ENCODE assay signal across 8 cellular contexts in the genomic region with DNA sequence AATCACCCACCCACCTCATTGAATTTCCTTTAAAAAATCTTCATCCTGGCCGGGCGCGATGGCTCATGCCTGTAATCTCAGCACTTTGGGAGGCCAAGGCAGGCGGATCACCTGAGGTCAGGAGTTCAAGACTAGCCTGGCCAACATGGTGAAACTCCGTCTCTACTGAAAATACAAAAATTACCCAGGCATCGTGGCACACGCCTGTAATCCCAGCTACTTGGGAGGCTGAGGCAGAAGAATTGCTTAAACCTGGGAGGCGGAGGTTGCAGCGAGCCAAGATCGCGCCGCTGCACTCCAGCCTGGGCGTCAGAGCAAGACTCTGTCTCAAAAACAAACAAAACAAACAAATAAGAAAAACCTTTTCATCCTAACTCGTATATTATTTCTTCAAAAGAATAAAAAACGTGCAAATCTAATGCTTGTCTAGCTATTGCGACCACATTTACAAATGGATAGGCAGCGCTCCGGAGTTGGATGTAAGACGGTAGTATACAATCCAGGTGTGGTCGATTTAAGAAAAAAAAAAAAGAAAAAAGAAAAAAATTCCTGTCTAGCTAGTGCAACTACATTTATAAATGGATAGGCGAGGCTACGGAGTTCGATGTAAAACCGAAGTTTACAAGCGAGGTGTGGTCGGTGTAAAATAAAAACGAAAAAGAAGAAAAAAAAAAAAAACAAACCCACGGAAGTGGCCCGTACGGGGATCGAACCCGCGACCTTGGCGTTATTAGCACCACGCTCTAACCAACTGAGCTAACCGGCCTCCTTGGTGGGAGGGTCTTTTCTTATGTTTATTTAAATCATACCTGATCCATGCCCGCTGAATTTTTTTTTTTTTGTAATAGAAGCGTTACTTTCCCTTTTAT.
A peak's percentile ranks its signal among the peaks of the same experiment; 100 is the strongest.
DNase-seq lines count a peak whose midpoint lies in the region; ATAC-seq and TF ChIP-seq lines count a peak whose summit lies in the region.
"Not testable (repeated sequence)": the region's sequence is repeated elsewhere in the genome, so short reads cannot be mapped to it uniquely, and the experiment has no call there.

No MANE protein-coding gene starts in this region.

- H3K4me2 ChIP-seq in BLaER1 (peak overlapping the region; percentile 81), fibroblast of lung (ENCODE audit: extremely low read depth, insufficient read depth, low read length) (peak overlapping the region; percentile 93)

- H3K4me1 Mint-ChIP-seq in T-cell: peaks cover 7 to 22% (median 15%) of the 10 kb centered on the region in 3 donors

- not testable (repeated sequence) for TF ChIP-seq CTCF in fibroblast of lung (conservative IDR thresholded peaks at IDR 0.05 in 1 of 2, IDR thresholded peaks at IDR 0.05 in 1 of 2; ENCODE audit: low read depth in 1 of 2, low read length in 2 of 2); mucosa of descending colon (IDR thresholded peaks at IDR 0.05)

- not testable (repeated sequence) for H3K27me3 Mint-ChIP-seq in T-cell

- not testable (repeated sequence) for H3K9me3 Mint-ChIP-seq in T-cell

- ATAC-seq in GM21528 (IDR thresholded peaks at IDR 0.05; ENCODE audit: low FRiP score, unreplicated experiment) (peak; percentile 49), T-cell (replicated peaks in 1 of 4) (peak in 3 of 4 experiments; percentile 24 to 69 (median 44)), mucosa of descending colon (peak; percentile 69)

- H3K27ac ChIP-seq in BLaER1 (peak overlapping the region; percentile 97), fibroblast of lung (ENCODE audit: insufficient read depth, low read length) (peak overlapping the region; percentile 80)

- peak overlapping the region; percentile 88 to 91 for H3K27ac Mint-ChIP-seq in T-cell

- H2AFZ ChIP-seq in fibroblast of lung (ENCODE audit: low read length): peak overlapping the region; percentile 67

- H3K79me2 ChIP-seq in fibroblast of lung (ENCODE audit: control insufficient read depth, insufficient read depth, low read length): not testable (repeated sequence)

- not testable (repeated sequence) for H3K36me3 Mint-ChIP-seq in T-cell

- peak overlapping the region; percentile 98 for H3K9ac ChIP-seq in BLaER1
- H3K9ac ChIP-seq in fibroblast of lung (ENCODE audit: insufficient read depth, low read length): peak overlapping the region; percentile 30

- POLR2A ChIA-PET in T-cell (lab: Charles Lee): interaction anchor here (0.6 to 2.1 kb wide), 17 partner anchors 30 to 1708 kb away, joined by 3 to 12 read pairs (median 4); a partner anchor contains a TSS

- not testable (repeated sequence) for H3K36me3 ChIP-seq in BLaER1; fibroblast of lung (ENCODE audit: control insufficient read depth, insufficient read depth, low read length); mucosa of descending colon (ENCODE audit: low read depth)

- peak overlapping the region; percentile 98 for H3K4me3 ChIP-seq in BLaER1
- H3K4me3 ChIP-seq in fibroblast of lung (replicated peaks in 1 of 4; ENCODE audit: control extremely low read depth in 1 of 4, insufficient read depth in 1 of 4, low read depth in 3 of 4, low read length in 4 of 4): peak overlapping the region; percentile 82 to 99 (median 90)
- H3K4me3 ChIP-seq in mucosa of descending colon: peak overlapping the region; percentile 76

- DNase-seq in NCI-H1417 (lab: John Stamatoyannopoulos, UW) (peak; percentile 30 to 85 (median 55)), T-cell (peak; percentile 32 to 74 (median 62)), fibroblast of lung (ENCODE audit: low read depth in 2 of 2) (peak; percentile 31 to 63), mucosa of descending colon (peak; percentile 63 to 80 (median 77))
- peak; percentile 66 for DNase-seq in activated naive CD4-positive, alpha-beta T cell treated with Interleukin-2 at 50 U/mL for 16 hours
- DNase-seq in stimulated activated CD4-positive, alpha-beta T cell treated with anti-CD3 and anti-CD28 coated beads, TNF-alpha, amount 100 ng/mL, for 1 hour (ENCODE audit: low read depth in 3 of 3, low spot score in 1 of 3): peak in 2 of 3 donors; percentile 45 to 71

- not testable (repeated sequence) for H4K20me1 ChIP-seq in BLaER1; fibroblast of lung (ENCODE audit: control insufficient read depth, extremely low read depth, insufficient read depth, low read length)

- intact Hi-C loops in mucosa of descending colon (cut with DNase I, micrococcal nuclease): loop anchor here in 1 of 2 donors (10.0 kb wide), 1 partner anchor 718 kb away; a partner anchor contains a TSS

- H3K27me3 ChIP-seq in BLaER1; fibroblast of lung (ENCODE audit: control insufficient read depth, insufficient read depth, low read length): not testable (repeated sequence)

- peaks cover 27% of the 10 kb centered on the region for H3K9me3 ChIP-seq in BLaER1
- not testable (repeated sequence) for H3K9me3 ChIP-seq in fibroblast of lung (ENCODE audit: control insufficient read depth, insufficient read depth, low read depth, low read length); mucosa of descending colon

- CTCF ChIA-PET in T-cell (lab: Charles Lee): interaction anchor here (0.5 to 2.4 kb wide), 31 partner anchors 9 to 1708 kb away, joined by 3 to 18 read pairs (median 4); a partner anchor contains a TSS

- H3K4me1 ChIP-seq in BLaER1: peaks cover 20% of the 10 kb centered on the region
- H3K4me1 ChIP-seq in fibroblast of lung (ENCODE audit: control insufficient read depth, extremely low read depth, insufficient read depth, low read length); mucosa of descending colon (ENCODE audit: low read depth): not testable (repeated sequence)

- H3K4me3 Mint-ChIP-seq in T-cell: peak overlapping the region; percentile 92 to 96 (median 96)

Comparison
In these comparisons a context has a peak if more than half of its experiments do, and no peak if none do; other contexts are left out.
1. Peak in every context shown above with its lines: DNase-seq, ATAC-seq, H3K4me3 ChIP-seq and H3K27ac ChIP-seq.